ENCODE assay signal across 1 cellular context in the genomic region with DNA sequence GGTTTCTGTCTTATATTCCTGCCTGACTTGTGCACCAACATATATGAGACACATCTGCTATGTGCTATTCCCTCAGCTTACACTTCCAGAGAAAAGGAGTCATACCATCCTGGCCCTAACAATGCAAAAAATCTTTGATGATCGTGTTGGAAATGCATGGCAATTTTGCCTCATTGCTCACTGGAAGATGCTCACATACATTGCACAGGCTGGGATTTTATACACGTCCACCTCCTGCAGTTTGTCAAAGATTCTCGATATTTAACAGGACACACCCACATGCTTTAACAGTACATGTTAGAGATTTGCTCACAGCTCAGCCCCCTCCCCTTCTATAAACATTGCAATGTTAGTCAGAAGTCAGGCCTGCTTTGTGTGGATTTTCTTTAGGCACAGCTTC.
TF ChIP-seq lines count a peak whose summit lies in the region.

No MANE protein-coding gene starts in this region.

TF ChIP-seq in GM23338, 12 proteins besides CTCF, POLR2A, EP300 and RAD21 (continued from another document):
- TF ChIP-seq, protein P1, sequence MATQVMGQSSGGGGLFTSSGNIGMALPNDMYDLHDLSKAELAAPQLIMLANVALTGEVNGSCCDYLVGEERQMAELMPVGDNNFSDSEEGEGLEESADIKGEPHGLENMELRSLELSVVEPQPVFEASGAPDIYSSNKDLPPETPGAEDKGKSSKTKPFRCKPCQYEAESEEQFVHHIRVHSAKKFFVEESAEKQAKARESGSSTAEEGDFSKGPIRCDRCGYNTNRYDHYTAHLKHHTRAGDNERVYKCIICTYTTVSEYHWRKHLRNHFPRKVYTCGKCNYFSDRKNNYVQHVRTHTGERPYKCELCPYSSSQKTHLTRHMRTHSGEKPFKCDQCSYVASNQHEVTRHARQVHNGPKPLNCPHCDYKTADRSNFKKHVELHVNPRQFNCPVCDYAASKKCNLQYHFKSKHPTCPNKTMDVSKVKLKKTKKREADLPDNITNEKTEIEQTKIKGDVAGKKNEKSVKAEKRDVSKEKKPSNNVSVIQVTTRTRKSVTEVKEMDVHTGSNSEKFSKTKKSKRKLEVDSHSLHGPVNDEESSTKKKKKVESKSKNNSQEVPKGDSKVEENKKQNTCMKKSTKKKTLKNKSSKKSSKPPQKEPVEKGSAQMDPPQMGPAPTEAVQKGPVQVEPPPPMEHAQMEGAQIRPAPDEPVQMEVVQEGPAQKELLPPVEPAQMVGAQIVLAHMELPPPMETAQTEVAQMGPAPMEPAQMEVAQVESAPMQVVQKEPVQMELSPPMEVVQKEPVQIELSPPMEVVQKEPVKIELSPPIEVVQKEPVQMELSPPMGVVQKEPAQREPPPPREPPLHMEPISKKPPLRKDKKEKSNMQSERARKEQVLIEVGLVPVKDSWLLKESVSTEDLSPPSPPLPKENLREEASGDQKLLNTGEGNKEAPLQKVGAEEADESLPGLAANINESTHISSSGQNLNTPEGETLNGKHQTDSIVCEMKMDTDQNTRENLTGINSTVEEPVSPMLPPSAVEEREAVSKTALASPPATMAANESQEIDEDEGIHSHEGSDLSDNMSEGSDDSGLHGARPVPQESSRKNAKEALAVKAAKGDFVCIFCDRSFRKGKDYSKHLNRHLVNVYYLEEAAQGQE (IDR thresholded peaks at IDR 0.05; ENCODE audit: unreplicated experiment): no peak
- TF ChIP-seq CREB1 (CRISPR knock-in tag; IDR thresholded peaks at IDR 0.05; ENCODE audit: low read depth) (no peak), NANOG (IDR thresholded peaks at IDR 0.05; ENCODE audit: borderline replicate concordance) (no peak), EZH2 (IDR thresholded peaks at IDR 0.05; ENCODE audit: low read depth, unreplicated experiment) (no peak)
- TF ChIP-seq, protein P2, sequence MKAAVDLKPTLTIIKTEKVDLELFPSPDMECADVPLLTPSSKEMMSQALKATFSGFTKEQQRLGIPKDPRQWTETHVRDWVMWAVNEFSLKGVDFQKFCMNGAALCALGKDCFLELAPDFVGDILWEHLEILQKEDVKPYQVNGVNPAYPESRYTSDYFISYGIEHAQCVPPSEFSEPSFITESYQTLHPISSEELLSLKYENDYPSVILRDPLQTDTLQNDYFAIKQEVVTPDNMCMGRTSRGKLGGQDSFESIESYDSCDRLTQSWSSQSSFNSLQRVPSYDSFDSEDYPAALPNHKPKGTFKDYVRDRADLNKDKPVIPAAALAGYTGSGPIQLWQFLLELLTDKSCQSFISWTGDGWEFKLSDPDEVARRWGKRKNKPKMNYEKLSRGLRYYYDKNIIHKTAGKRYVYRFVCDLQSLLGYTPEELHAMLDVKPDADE (IDR thresholded peaks at IDR 0.05): no peak
- TF ChIP-seq, protein P3, sequence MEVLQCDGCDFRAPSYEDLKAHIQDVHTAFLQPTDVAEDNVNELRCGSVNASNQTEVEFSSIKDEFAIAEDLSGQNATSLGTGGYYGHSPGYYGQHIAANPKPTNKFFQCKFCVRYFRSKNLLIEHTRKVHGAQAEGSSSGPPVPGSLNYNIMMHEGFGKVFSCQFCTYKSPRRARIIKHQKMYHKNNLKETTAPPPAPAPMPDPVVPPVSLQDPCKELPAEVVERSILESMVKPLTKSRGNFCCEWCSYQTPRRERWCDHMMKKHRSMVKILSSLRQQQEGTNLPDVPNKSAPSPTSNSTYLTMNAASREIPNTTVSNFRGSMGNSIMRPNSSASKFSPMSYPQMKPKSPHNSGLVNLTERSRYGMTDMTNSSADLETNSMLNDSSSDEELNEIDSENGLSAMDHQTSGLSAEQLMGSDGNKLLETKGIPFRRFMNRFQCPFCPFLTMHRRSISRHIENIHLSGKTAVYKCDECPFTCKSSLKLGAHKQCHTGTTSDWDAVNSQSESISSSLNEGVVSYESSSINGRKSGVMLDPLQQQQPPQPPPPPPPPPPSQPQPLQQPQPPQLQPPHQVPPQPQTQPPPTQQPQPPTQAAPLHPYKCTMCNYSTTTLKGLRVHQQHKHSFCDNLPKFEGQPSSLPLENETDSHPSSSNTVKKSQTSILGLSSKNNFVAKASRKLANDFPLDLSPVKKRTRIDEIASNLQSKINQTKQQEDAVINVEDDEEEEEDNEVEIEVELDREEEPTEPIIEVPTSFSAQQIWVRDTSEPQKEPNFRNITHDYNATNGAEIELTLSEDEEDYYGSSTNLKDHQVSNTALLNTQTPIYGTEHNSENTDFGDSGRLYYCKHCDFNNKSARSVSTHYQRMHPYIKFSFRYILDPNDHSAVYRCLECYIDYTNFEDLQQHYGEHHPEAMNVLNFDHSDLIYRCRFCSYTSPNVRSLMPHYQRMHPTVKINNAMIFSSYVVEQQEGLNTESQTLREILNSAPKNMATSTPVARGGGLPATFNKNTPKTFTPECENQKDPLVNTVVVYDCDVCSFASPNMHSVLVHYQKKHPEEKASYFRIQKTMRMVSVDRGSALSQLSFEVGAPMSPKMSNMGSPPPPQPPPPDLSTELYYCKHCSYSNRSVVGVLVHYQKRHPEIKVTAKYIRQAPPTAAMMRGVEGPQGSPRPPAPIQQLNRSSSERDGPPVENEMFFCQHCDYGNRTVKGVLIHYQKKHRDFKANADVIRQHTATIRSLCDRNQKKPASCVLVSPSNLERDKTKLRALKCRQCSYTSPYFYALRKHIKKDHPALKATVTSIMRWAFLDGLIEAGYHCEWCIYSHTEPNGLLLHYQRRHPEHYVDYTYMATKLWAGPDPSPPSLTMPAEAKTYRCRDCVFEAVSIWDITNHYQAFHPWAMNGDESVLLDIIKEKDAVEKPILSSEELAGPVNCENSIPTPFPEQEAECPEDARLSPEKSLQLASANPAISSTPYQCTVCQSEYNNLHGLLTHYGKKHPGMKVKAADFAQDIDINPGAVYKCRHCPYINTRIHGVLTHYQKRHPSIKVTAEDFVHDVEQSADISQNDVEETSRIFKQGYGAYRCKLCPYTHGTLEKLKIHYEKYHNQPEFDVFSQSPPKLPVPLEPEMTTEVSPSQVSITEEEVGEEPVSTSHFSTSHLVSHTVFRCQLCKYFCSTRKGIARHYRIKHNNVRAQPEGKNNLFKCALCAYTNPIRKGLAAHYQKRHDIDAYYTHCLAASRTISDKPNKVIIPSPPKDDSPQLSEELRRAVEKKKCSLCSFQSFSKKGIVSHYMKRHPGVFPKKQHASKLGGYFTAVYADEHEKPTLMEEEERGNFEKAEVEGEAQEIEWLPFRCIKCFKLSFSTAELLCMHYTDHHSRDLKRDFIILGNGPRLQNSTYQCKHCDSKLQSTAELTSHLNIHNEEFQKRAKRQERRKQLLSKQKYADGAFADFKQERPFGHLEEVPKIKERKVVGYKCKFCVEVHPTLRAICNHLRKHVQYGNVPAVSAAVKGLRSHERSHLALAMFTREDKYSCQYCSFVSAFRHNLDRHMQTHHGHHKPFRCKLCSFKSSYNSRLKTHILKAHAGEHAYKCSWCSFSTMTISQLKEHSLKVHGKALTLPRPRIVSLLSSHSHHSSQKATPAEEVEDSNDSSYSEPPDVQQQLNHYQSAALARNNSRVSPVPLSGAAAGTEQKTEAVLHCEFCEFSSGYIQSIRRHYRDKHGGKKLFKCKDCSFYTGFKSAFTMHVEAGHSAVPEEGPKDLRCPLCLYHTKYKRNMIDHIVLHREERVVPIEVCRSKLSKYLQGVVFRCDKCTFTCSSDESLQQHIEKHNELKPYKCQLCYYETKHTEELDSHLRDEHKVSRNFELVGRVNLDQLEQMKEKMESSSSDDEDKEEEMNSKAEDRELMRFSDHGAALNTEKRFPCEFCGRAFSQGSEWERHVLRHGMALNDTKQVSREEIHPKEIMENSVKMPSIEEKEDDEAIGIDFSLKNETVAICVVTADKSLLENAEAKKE (CRISPR knock-in tag; IDR thresholded peaks at IDR 0.05): no peak
